ENCODE assay signal across 10 cellular contexts in the genomic region with DNA sequence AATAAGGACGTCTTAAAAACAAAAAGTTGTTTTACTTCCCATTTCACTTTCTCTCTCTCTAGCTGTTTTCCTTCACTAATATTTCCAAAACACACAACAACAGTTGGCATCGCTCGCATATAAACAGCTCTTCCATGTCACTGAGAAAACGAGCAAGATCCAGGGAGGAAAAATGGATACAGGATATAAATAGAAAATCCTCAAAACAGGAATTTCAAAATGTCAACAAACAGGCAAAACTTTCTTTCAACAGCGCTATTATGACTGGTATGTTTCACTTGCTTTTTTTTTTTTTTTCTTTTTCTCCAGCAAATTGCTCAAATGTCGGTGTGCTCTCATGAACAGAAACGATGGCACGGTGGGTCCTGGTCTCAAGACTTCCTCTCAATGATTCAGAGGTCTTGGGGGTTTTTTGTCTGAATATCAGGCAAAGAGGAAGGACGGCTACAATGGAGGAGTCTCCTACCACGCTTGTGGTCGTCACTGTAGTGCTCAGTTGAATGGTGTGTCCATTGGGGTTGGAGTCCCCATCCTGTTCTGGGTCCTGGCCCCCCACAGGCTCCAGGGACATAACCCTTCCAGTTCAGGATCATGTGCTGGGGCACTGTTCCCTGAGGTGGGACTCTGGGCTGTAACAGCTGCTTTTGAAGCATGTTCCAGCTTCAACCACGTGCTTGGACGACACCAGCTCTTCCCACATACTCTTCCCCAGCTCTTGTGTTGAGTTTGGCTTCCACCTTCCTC.
DNase-seq lines count a peak whose midpoint lies in the region; ATAC-seq and TF ChIP-seq lines count a peak whose summit lies in the region.
"Had no signal": no experiment of that assay in that cellular context is flagged by ENCODE, and none has a peak within 500 bp of the region (broad histone marks: within the 10 kb centered on the region; RNA-seq: fewer than 3 reads in every experiment).

No MANE protein-coding gene starts in this region.

- H3K27me3 ChIP-seq in Peyer's patch (no peaks in the 10 kb centered on the region), dorsolateral prefrontal cortex (no peaks in the 10 kb centered on the region), mucosa of rectum (ENCODE audit: control insufficient read depth in 2 of 2, insufficient read depth in 2 of 2, low read length in 2 of 2) (no peaks in the 10 kb centered on the region), thoracic aorta (replicated peaks; ENCODE audit: insufficient read depth) (no peaks in the 10 kb centered on the region)

- no peak for ATAC-seq in thoracic aorta (ENCODE audit: insufficient number of reproducible peaks, low FRiP score, low read depth)

- intact Hi-C loops in dorsolateral prefrontal cortex (cut with DNase I), result no loop called here

- TF ChIP-seq CTCF in Peyer's patch (IDR thresholded peaks at IDR 0.05) (no peak), dorsolateral prefrontal cortex (IDR thresholded peaks at IDR 0.05 in 54 of 56, conservative IDR thresholded peaks at IDR 0.05 in 2 of 56; ENCODE audit: low read depth in 1 of 56, partially characterized antibody in 56 of 56) (no peak), thoracic aorta (IDR thresholded peaks at IDR 0.05) (no peak)

- TF ChIP-seq POLR2A in Peyer's patch (IDR thresholded peaks at IDR 0.05), result no peak

- H3K36me3 ChIP-seq in Peyer's patch (no peaks in the 10 kb centered on the region), mucosa of rectum (ENCODE audit: control insufficient read depth in 2 of 2, insufficient read depth in 2 of 2, low read length in 2 of 2) (no peaks in the 10 kb centered on the region), thoracic aorta (no peaks in the 10 kb centered on the region)

- peaks cover 0 to 6% (median 0%) of the 10 kb centered on the region in 4 donors for H3K4me1 ChIP-seq in Peyer's patch
- peaks cover 0 to 8% of the 10 kb centered on the region in 2 donors for H3K4me1 ChIP-seq in mucosa of rectum (ENCODE audit: control insufficient read depth in 2 of 2, insufficient read depth in 2 of 2, low read length in 2 of 2)
- H3K4me1 ChIP-seq in thoracic aorta (ENCODE audit: control insufficient read depth in 1 of 2, low read depth in 2 of 2), result peaks cover 6 to 33% of the 10 kb centered on the region in 2 donors

- DNase-seq in Peyer's patch, result no peak
- DNase-seq in dorsolateral prefrontal cortex, result no peak
- no peak for DNase-seq in thoracic aorta (ENCODE audit: low spot score)
- DNase-seq in GM19240 (ENCODE audit: insufficient read length, low spot score), result no peak
- DNase-seq in HPDE6-E6E7 (ENCODE audit: extremely low spot score), result no peak
- no peak for DNase-seq in DMS114 treated with DMSO at 0.1 percent for 48 hours (lab: John Stamatoyannopoulos, UW; ENCODE audit: unreplicated experiment)
- DNase-seq in COLO829 (ENCODE audit: low spot score), result no peak
- DNase-seq: activated CD8-positive, alpha-beta memory T cell treated with anti-CD3 and anti-CD28 coated beads, Interleukin-2, amount 50 U/mL, for 48 hours; NCI-H226 had no signal

- H3K4me3 ChIP-seq in Peyer's patch (peak overlapping the region; percentile 2 to 30 (median 17)), dorsolateral prefrontal cortex (peak overlapping the region in 41 of 59 donors; percentile 0 to 51 (median 24)), mucosa of rectum (ENCODE audit: low read length in 2 of 2) (peak overlapping the region; percentile 51 to 56), thoracic aorta (peak overlapping the region; percentile 63)

- peak overlapping the region; percentile 18 to 72 (median 48) for H3K27ac ChIP-seq in Peyer's patch
- peak overlapping the region in 49 of 59 donors; percentile 3 to 84 (median 48) for H3K27ac ChIP-seq in dorsolateral prefrontal cortex
- peak overlapping the region; percentile 60 to 73 for H3K27ac ChIP-seq in mucosa of rectum (ENCODE audit: low read depth in 2 of 2, low read length in 2 of 2)
- H3K27ac ChIP-seq in thoracic aorta, result peak overlapping the region; percentile 82 to 86

- H3K9me3 ChIP-seq in Peyer's patch, result no peaks in the 10 kb centered on the region
- no peaks in the 10 kb centered on the region for H3K9me3 ChIP-seq in mucosa of rectum (ENCODE audit: control insufficient read depth in 2 of 2, low read length in 2 of 2)
- H3K9me3 ChIP-seq in thoracic aorta, result no peaks in the 10 kb centered on the region

- H3K9ac ChIP-seq in mucosa of rectum (ENCODE audit: low read depth in 1 of 2, low read length in 2 of 2), result peak overlapping the region in 1 of 2 donors; percentile 39
